ENCODE assay signal across 8 cellular contexts in genomic region chr1:51535006-51535592, GRCh38. TPM values are rescaled to one million over a fixed set of nuclear protein-coding genes. Genes with fewer than 3 reads are reported as not detected.
A peak's percentile ranks its signal among the peaks of the same experiment; 100 is the strongest.
DNase-seq lines count a peak whose midpoint lies in the region; ATAC-seq, FAIRE-seq and TF ChIP-seq lines count a peak whose summit lies in the region.

No MANE protein-coding gene starts in this region.

- H3K79me2 ChIP-seq in trophoblast cell (ENCODE audit: control insufficient read depth, insufficient read depth, low read length, poor library complexity): no peaks in the 10 kb centered on the region

- H3K4ac ChIP-seq in trophoblast cell (ENCODE audit: low read depth, low read length): no peak overlapping the region

- H4K12ac ChIP-seq in trophoblast cell (ENCODE audit: low read depth, low read length): no peak overlapping the region

- H3K27me3 ChIP-seq in trophoblast cell (ENCODE audit: insufficient read depth, low read length): no peaks in the 10 kb centered on the region

- TF ChIP-seq CTCF in C4-2B (conservative IDR thresholded peaks at IDR 0.05): peak; percentile 84

- peak overlapping the region; percentile 43 for H4K8ac ChIP-seq in trophoblast cell (ENCODE audit: low read depth, low read length)

- DNase-seq in GM19239 (ENCODE audit: insufficient read length, low spot score): no peak
- peak; percentile 12 for DNase-seq in NCI-H748 treated with DMSO at 0.1 percent for 48 hours (lab: John Stamatoyannopoulos, UW)
- peak; percentile 5 for DNase-seq in activated T-helper 9 cell treated with anti-CD3 and anti-CD28 coated beads, Interleukin-2, amount 50 U/mL, for 16 hours (ENCODE audit: low read depth)
- peak; percentile 21 for DNase-seq in germinal center (ENCODE audit: low spot score)
- peak; percentile 11 to 60 for DNase-seq in trophoblast cell

- peak overlapping the region; percentile 11 for H2BK120ac ChIP-seq in trophoblast cell (ENCODE audit: insufficient read depth, low read length, poor library complexity)

- H3K4me3 ChIP-seq in trophoblast cell (ENCODE audit: low read depth, low read length): no peak overlapping the region

- ATAC-seq in GM18858 (IDR thresholded peaks at IDR 0.05; ENCODE audit: unreplicated experiment) (no peak), GM18873 (IDR thresholded peaks at IDR 0.05; ENCODE audit: low FRiP score, unreplicated experiment) (no peak)

- no peaks in the 10 kb centered on the region for H3K79me1 ChIP-seq in trophoblast cell (ENCODE audit: low read length)

- FAIRE-seq in GM19239 (lab: Jason Lieb, UNC): peak; percentile 89

- no peak overlapping the region for H3K9ac ChIP-seq in trophoblast cell (ENCODE audit: low read length)

- H2AK5ac ChIP-seq in trophoblast cell (ENCODE audit: low read length): no peak overlapping the region

- no CpG with 5 or more reads among the region's 3 CpGs for WGBS in trophoblast cell (ENCODE audit: extremely low coverage, insufficient coverage, insufficient read length)

- H3K9me3 ChIP-seq in trophoblast cell (ENCODE audit: insufficient read depth, low read depth, low read length): no peaks in the 10 kb centered on the region

- no peak overlapping the region for H3K18ac ChIP-seq in trophoblast cell (ENCODE audit: low read length)

- no peak overlapping the region for H4K91ac ChIP-seq in trophoblast cell (ENCODE audit: low read depth, low read length)

- H3K36me3 ChIP-seq in trophoblast cell (ENCODE audit: control insufficient read depth in 1 of 2, insufficient read depth in 2 of 2, low read length in 2 of 2): no peaks in the 10 kb centered on the region

- H3K4me1 ChIP-seq in trophoblast cell (ENCODE audit: control insufficient read depth in 1 of 2, insufficient read depth in 2 of 2, low read length in 2 of 2): no peaks in the 10 kb centered on the region

- H3K27ac ChIP-seq in C4-2B (no peak overlapping the region), trophoblast cell (ENCODE audit: low read depth, low read length) (no peak overlapping the region)

- H3K14ac ChIP-seq in trophoblast cell (ENCODE audit: low read length): no peak overlapping the region

- peak overlapping the region; percentile 68 for H2AFZ ChIP-seq in trophoblast cell (ENCODE audit: insufficient read depth, low read length, poor library complexity)

- H3K23ac ChIP-seq in trophoblast cell (ENCODE audit: low read length): no peak overlapping the region

- peak overlapping the region; percentile 89 for H2BK12ac ChIP-seq in trophoblast cell (ENCODE audit: low read length)

- H2BK5ac ChIP-seq in trophoblast cell (ENCODE audit: low read depth, low read length, poor library complexity): peak overlapping the region; percentile 33

- no peak overlapping the region for H3K4me2 ChIP-seq in trophoblast cell (ENCODE audit: low read length)

RNA-seq across cellular contexts. Expression of gene EPS15, which starts 16.0 kb away (rescaled TPM):
- 53.3 and 53.4 TPM in 2 replicates for polyA plus RNA-seq in trophoblast cell (2013)
